Comparison of ENCODE assay signal across 8 cellular contexts in genomic region chr12:95216704-95217376, GRCh38. TPM values are rescaled to one million over a fixed set of nuclear protein-coding genes. Genes with fewer than 3 reads are reported as not detected.
DNase-seq lines count a peak whose midpoint lies in the region; ATAC-seq and TF ChIP-seq lines count a peak whose summit lies in the region.

No MANE protein-coding gene starts in this region.

- CTCF ChIA-PET in activated CD4-positive, alpha-beta T cell treated with anti-CD3 and anti-CD28 coated beads, Interleukin-2, amount 10 ng/mL, durations not matched to agents 7 days and 5 days (lab: Charles Lee) = interaction anchor here (0.5 to 1.9 kb wide), 11 partner anchors 9 to 1573 kb away, joined by 3 to 11 read pairs (median 4); no protein-coding TSS in a partner anchor

- H3K4me3 ChIP-seq in suprapubic skin = peak overlapping the region; percentile 97

- no peak for TF ChIP-seq POLR2A in suprapubic skin (IDR thresholded peaks at IDR 0.05)

- POLR2A ChIA-PET in activated CD4-positive, alpha-beta T cell treated with anti-CD3 and anti-CD28 coated beads, Interleukin-2, amount 10 ng/mL, durations not matched to agents 7 days and 5 days (lab: Charles Lee) = interaction anchor here (1.2 to 1.5 kb wide), 2 partner anchors 144 to 257 kb away, joined by 6 to 7 read pairs; partner anchors contain the start of gene NR2C1

- peak overlapping the region; percentile 86 for H3K27ac Mint-ChIP-seq in activated CD4-positive, alpha-beta T cell treated with anti-CD3 and anti-CD28 coated beads, Interleukin-2, amount 10 ng/mL, durations not matched to agents 7 days and 5 days
- H3K27ac Mint-ChIP-seq in brain = peak overlapping the region; percentile 92 to 99 (median 98)

- H3K9me3 ChIP-seq in suprapubic skin = no peaks in the 10 kb centered on the region

- no peak for DNase-seq in activated CD4-positive, alpha-beta T cell treated with anti-CD3 and anti-CD28 coated beads, Interleukin-2, amount 10 ng/mL, durations not matched to agents 7 days and 5 days
- DNase-seq in activated CD4-positive, alpha-beta T cell treated with anti-CD3 and anti-CD28 coated beads, Interleukin-2, amount 50 U/mL, for 48 hours = no peak
- DNase-seq in NCI-H1417 treated with DMSO at 0.1 percent for 48 hours (lab: John Stamatoyannopoulos, UW) (peak; percentile 68), left kidney (ENCODE audit: low read depth, low spot score) (peak; percentile 78), suprapubic skin (ENCODE audit: low spot score in 2 of 2) (peak in 1 of 2 donors; percentile 83), NCI-H1436 (lab: John Stamatoyannopoulos, UW) (no peak)

- WGBS in suprapubic skin = 1% methylated on average over 16 of the region's 45 CpGs

- peaks cover 49% of the 10 kb centered on the region for H3K4me1 ChIP-seq in suprapubic skin

- H3K27me3 ChIP-seq in suprapubic skin = no peaks in the 10 kb centered on the region

- no peaks in the 10 kb centered on the region for H3K36me3 ChIP-seq in suprapubic skin

- ATAC-seq in HG02588 (IDR thresholded peaks at IDR 0.05; ENCODE audit: unreplicated experiment) = peak; percentile 20

- TF ChIP-seq CTCF in brain (conservative IDR thresholded peaks at IDR 0.05) (no peak), suprapubic skin (IDR thresholded peaks at IDR 0.05) (no peak)

- H3K27ac ChIP-seq in suprapubic skin = peak overlapping the region; percentile 96

- TF ChIP-seq EP300 in suprapubic skin (IDR thresholded peaks at IDR 0.05) = no peak

- H3K9me3 Mint-ChIP-seq in activated CD4-positive, alpha-beta T cell treated with anti-CD3 and anti-CD28 coated beads, Interleukin-2, amount 10 ng/mL, durations not matched to agents 7 days and 5 days = no peaks in the 10 kb centered on the region
- peaks cover 0 to 8% (median 4%) of the 10 kb centered on the region in 5 experiments for H3K9me3 Mint-ChIP-seq in brain

- H3K4me3 Mint-ChIP-seq in activated CD4-positive, alpha-beta T cell treated with anti-CD3 and anti-CD28 coated beads, Interleukin-2, amount 10 ng/mL, durations not matched to agents 7 days and 5 days = peak overlapping the region; percentile 93
- peak overlapping the region; percentile 93 to 96 (median 94) for H3K4me3 Mint-ChIP-seq in brain

- peaks cover 5% of the 10 kb centered on the region for H3K36me3 Mint-ChIP-seq in activated CD4-positive, alpha-beta T cell treated with anti-CD3 and anti-CD28 coated beads, Interleukin-2, amount 10 ng/mL, durations not matched to agents 7 days and 5 days (ENCODE audit: low read depth)
- H3K36me3 Mint-ChIP-seq in brain = peaks cover 17% of the 10 kb centered on the region

- H3K27me3 Mint-ChIP-seq in activated CD4-positive, alpha-beta T cell treated with anti-CD3 and anti-CD28 coated beads, Interleukin-2, amount 10 ng/mL, durations not matched to agents 7 days and 5 days = peaks cover 11% of the 10 kb centered on the region
- H3K27me3 Mint-ChIP-seq in brain = peaks cover 23% of the 10 kb centered on the region

- peaks cover 32% of the 10 kb centered on the region for H3K4me1 Mint-ChIP-seq in activated CD4-positive, alpha-beta T cell treated with anti-CD3 and anti-CD28 coated beads, Interleukin-2, amount 10 ng/mL, durations not matched to agents 7 days and 5 days
- peaks cover 65% of the 10 kb centered on the region for H3K4me1 Mint-ChIP-seq in brain

RNA-seq across cellular contexts. Expression of gene FGD6, which starts 0.4 kb away (rescaled TPM):
- under 1 TPM; 0.56 to 0.69 TPM for total RNA-seq in activated CD4-positive, alpha-beta T cell treated with anti-CD3 and anti-CD28 coated beads, Interleukin-2, amount 10 ng/mL, durations not matched to agents 7 days and 5 days
- polyA plus RNA-seq in brain (ENCODE audit: insufficient read depth, low read depth, low replicate concordance) = 1.6 TPM
- total RNA-seq in suprapubic skin = 10 to 100 TPM; 16.2 to 46.9 (median 25.0) TPM

RNA-seq across cellular contexts. Expression of gene VEZT, which starts 0.8 kb away (rescaled TPM):
- 10 to 100 TPM; 33.3 to 41.7 TPM for total RNA-seq in activated CD4-positive, alpha-beta T cell treated with anti-CD3 and anti-CD28 coated beads, Interleukin-2, amount 10 ng/mL, durations not matched to agents 7 days and 5 days
- polyA plus RNA-seq in brain (ENCODE audit: insufficient read depth, low read depth, low replicate concordance) = 11.6 TPM
- 100 to 1,000 TPM in 1 of 4 donors, 10 to 100 TPM in 3; 64.0 to 117 (median 70.9) TPM for total RNA-seq in suprapubic skin

Comparison
In these comparisons a context has a peak if more than half of its experiments do, and no peak if none do; other contexts are left out.
1. DNase-seq: peak in NCI-H1417 treated with DMSO at 0.1 percent for 48 hours (single experiment) and left kidney (single experiment); none in activated CD4-positive, alpha-beta T cell treated with anti-CD3 and anti-CD28 coated beads, Interleukin-2, amount 10 ng/mL, durations not matched to agents 7 days and 5 days (single experiment), activated CD4-positive, alpha-beta T cell treated with anti-CD3 and anti-CD28 coated beads, Interleukin-2, amount 50 U/mL, for 48 hours (0 of 2) and NCI-H1436 (single experiment).
2. RNA of gene FGD6, which starts 0.4 kb away (total RNA-seq): 16.2 to 46.9 TPM in suprapubic skin; 0.56 to 0.69 TPM in activated CD4-positive, alpha-beta T cell treated with anti-CD3 and anti-CD28 coated beads, Interleukin-2, amount 10 ng/mL, durations not matched to agents 7 days and 5 days; every median in the first group is over 10 times any median in the second.